ENCODE assay signal across 8 cellular contexts in genomic region chr22:35839811-35840739, GRCh38.
A peak's percentile ranks its signal among the peaks of the same experiment; 100 is the strongest.
DNase-seq lines count a peak whose midpoint lies in the region; ATAC-seq and TF ChIP-seq lines count a peak whose summit lies in the region.

No MANE protein-coding gene starts in this region.

- DNase-seq in AG04450 (ENCODE audit: low read depth, low spot score) (peak; percentile 96), HK-2 (ENCODE audit: unreplicated experiment) (peak; percentile 91), NCI-H82 (lab: John Stamatoyannopoulos, UW) (peak; percentile 97), cerebellar cortex (ENCODE audit: low spot score) (peak; percentile 97), iPS-NIHi7 (ENCODE audit: extremely low spot score) (peak; percentile 85)

- ATAC-seq in HG03108 (IDR thresholded peaks at IDR 0.05; ENCODE audit: unreplicated experiment) (no peak), GM21528 (IDR thresholded peaks at IDR 0.05; ENCODE audit: low FRiP score, unreplicated experiment) (no peak)

- H3K27me3 ChIP-seq in AG04450 (ENCODE audit: control insufficient read depth, insufficient read depth, low read length), result no peaks in the 10 kb centered on the region

- CTCF ChIA-PET in AG04450 (lab: Charles Lee), result interaction anchor here (0.6 to 2.7 kb wide), 5 partner anchors 226 to 647 kb away, joined by 3 to 20 read pairs (median 7); no protein-coding TSS in a partner anchor

- H3K27ac ChIP-seq in AG04450 (ENCODE audit: low read depth, low read length), result peak overlapping the region; percentile 54
- peak overlapping the region in 20 of 21 experiments; percentile 10 to 86 (median 70) for H3K27ac ChIP-seq in skin epidermis

- POLR2A ChIA-PET in AG04450 (lab: Yijun Ruan, JAX), result interaction anchor here (0.6 to 1.4 kb wide), 4 partner anchors 30 to 752 kb away, joined by 3 to 11 read pairs (median 6); no protein-coding TSS in a partner anchor

- peak overlapping the region; percentile 73 for H3K4me3 ChIP-seq in AG04450 (ENCODE audit: low read depth, low read length)
- H3K4me3 ChIP-seq in skin epidermis, result peak overlapping the region; percentile 21 to 49 (median 32)

- no peak for TF ChIP-seq CTCF in AG04450 (IDR thresholded peaks at IDR 0.05; ENCODE audit: low read depth, low read length)

- no peaks in the 10 kb centered on the region for H3K9me3 ChIP-seq in AG04450 (ENCODE audit: control insufficient read depth, insufficient read depth, low read length)
